Comparison of ENCODE assay signal across 16 cellular contexts in the genomic region with DNA sequence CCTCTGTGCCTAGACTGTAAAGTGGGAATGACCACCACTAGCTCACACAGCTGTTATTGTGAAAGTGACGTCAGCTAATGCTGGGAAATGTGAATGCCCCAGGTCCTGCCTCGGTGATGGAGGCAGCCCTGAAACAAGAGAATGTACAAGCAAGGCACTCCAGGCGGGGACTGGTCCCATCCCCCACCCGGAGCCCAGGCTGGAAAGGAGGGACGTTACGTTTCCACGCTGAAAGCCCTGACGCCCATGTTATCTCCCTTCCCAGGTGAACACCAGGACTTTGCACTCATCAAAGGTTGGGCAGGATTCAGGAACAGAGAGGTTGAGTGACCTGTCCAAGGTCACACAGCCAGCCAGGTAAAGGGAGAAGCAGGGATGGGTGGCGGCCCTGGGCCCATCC. TPM values are rescaled to one million over a fixed set of nuclear protein-coding genes. Genes with fewer than 3 reads are reported as not detected.
DNase-seq lines count a peak whose midpoint lies in the region; ATAC-seq and TF ChIP-seq lines count a peak whose summit lies in the region.
"Had no signal": no experiment of that assay in that cellular context is flagged by ENCODE, and none has a peak within 500 bp of the region (broad histone marks: within the 10 kb centered on the region; RNA-seq: fewer than 3 reads in every experiment).

No MANE protein-coding gene starts in this region.

- H2AFZ ChIP-seq in ACC112 (ENCODE audit: low read length, unreplicated experiment), result no peak overlapping the region
- no peak overlapping the region for H2AFZ ChIP-seq in GM23248

- H3K4me1 ChIP-seq in ACC112 (ENCODE audit: control insufficient read depth, insufficient read depth, low read length, unreplicated experiment), result no peaks in the 10 kb centered on the region
- H3K4me1 ChIP-seq in GM23248 (ENCODE audit: insufficient read depth), result no peaks in the 10 kb centered on the region

- peaks cover 30% of the 10 kb centered on the region for H3K27me3 Mint-ChIP-seq in brain

- H3K36me3 ChIP-seq in ACC112 (ENCODE audit: insufficient read depth, low read length) (no peaks in the 10 kb centered on the region), GM23248 (ENCODE audit: low read depth) (no peaks in the 10 kb centered on the region)

- peaks cover 13% of the 10 kb centered on the region; the same call in 1 of the 2 replicates for H3K27me3 ChIP-seq in ACC112 (ENCODE audit: insufficient read depth, low read length)
- H3K27me3 ChIP-seq in GM23248 (replicated peaks; ENCODE audit: insufficient read depth), result peaks cover 47% of the 10 kb centered on the region

- no peaks in the 10 kb centered on the region for H4K20me1 ChIP-seq in GM23248 (ENCODE audit: insufficient read depth)

- peaks cover 35% of the 10 kb centered on the region for H3K4me1 Mint-ChIP-seq in brain

- H3K9me3 Mint-ChIP-seq in brain, result peaks cover 5 to 30% (median 13%) of the 10 kb centered on the region in 5 experiments

- H3K27ac Mint-ChIP-seq in brain, result peak overlapping the region; percentile 67 to 94 (median 78)
- H3K27ac Mint-ChIP-seq: dendritic cell treated with granulocyte-macrophage colony-stimulating factor and Interleukin-4, amounts not matched to agents 40 ng/mL and 50 ng/mL, for 4 days had no signal

- DNase-seq in GM23248, result peak; percentile 23
- DNase-seq in mesenteric fat pad (ENCODE audit: low spot score), result peak; percentile 87
- DNase-seq in NK-92 treated with Interleukin-12 subunit alpha and Interleukin-12 subunit beta, amount 100 ng/mL, for 24 hours (lab: John Stamatoyannopoulos, UW), result no peak
- no peak for DNase-seq in EL
- DNase-seq: HCEC 1CT; kidney glomerular epithelial cell; NCI-H187 treated with DMSO at 0.1 percent for 48 hours; stimulated activated CD4-positive, alpha-beta T cell treated with anti-CD3 and anti-CD28 coated beads, Interleukin-12 subunit alpha, Interleukin-12 subunit beta, amount 100 ng/mL, for 4 hours; stimulated activated naive CD4-positive, alpha-beta T cell treated with Interleukin-2 at 50 U/mL for 16 hours; SW 1271 had no signal

- in situ Hi-C loops in GM23248 (cut with MboI), result no loop called here

- H3K79me2 ChIP-seq in ACC112 (ENCODE audit: control insufficient read depth, insufficient read depth, low read length, unreplicated experiment), result peaks cover 29% of the 10 kb centered on the region
- no peaks in the 10 kb centered on the region for H3K79me2 ChIP-seq in GM23248 (ENCODE audit: insufficient read depth)

- H3K9me2 ChIP-seq in GM23248 (ENCODE audit: insufficient read depth), result no peaks in the 10 kb centered on the region

- peaks cover 35% of the 10 kb centered on the region for H3K36me3 Mint-ChIP-seq in brain

- no peaks in the 10 kb centered on the region for H3F3A ChIP-seq in GM23248 (ENCODE audit: insufficient read depth)

- ATAC-seq in HG02623 (IDR thresholded peaks at IDR 0.05; ENCODE audit: unreplicated experiment) (no peak), HG03025 (IDR thresholded peaks at IDR 0.05; ENCODE audit: low FRiP score, unreplicated experiment) (no peak)

- no peak overlapping the region for H3K4me2 ChIP-seq in GM23248 (ENCODE audit: unreplicated experiment)

- H3K4me3 ChIP-seq in ACC112 (ENCODE audit: low read depth, low read length), result peak overlapping the region; percentile 84
- H3K4me3 ChIP-seq in GM23248, result no peak overlapping the region

- H3K9ac ChIP-seq in GM23248, result no peak overlapping the region

- peak overlapping the region; percentile 84 to 90 (median 86) for H3K4me3 Mint-ChIP-seq in brain
- H3K4me3 Mint-ChIP-seq: dendritic cell treated with granulocyte-macrophage colony-stimulating factor and Interleukin-4, amounts not matched to agents 40 ng/mL and 50 ng/mL, for 4 days had no signal

- 15 to 20% methylated on average over 9 of the region's 9 CpGs for WGBS in GM23248 (ENCODE audit: low coverage in 1 of 2, low lambda C conversion rate in 2 of 2, missing lambda C conversion rate in 2 of 2), 2 experiments

- no peak overlapping the region for H3K27ac ChIP-seq in ACC112 (ENCODE audit: low read depth, low read length)
- H3K27ac ChIP-seq in GM23248, result no peak overlapping the region
- H3K27ac ChIP-seq: HL-60 had no signal

- no peak for TF ChIP-seq CTCF in brain (conservative IDR thresholded peaks at IDR 0.05)

- H3K9me3 ChIP-seq in GM23248 (ENCODE audit: low read depth), result no peaks in the 10 kb centered on the region

RNA-seq across cellular contexts. Expression of a gene that starts 0.8 kb away (rescaled TPM):
- total RNA-seq in GM23248 (2014; rRNA removed; shearing (Covaris generic)), result not detected in 2 replicates
- not detected in 2 replicates for polyA plus RNA-seq in GM23248 (2016; fragmentation: Nextera tagmentation; extraction: Ambion mirVana)
- polyA plus RNA-seq in brain (ENCODE audit: insufficient read depth, low read depth, low replicate concordance), result 41.8 TPM
- 1.7 TPM for total RNA-seq in mesenteric fat pad

RNA-seq across cellular contexts. Expression of a gene that starts 30.3 kb away (rescaled TPM):
- total RNA-seq in GM23248 (2014; rRNA removed; shearing (Covaris generic)), result not detected in 2 replicates
- polyA plus RNA-seq in GM23248 (2016; fragmentation: Nextera tagmentation; extraction: Ambion mirVana) (not detected in 2 replicates), brain (ENCODE audit: insufficient read depth, low read depth, low replicate concordance) (0.24 TPM)
- total RNA-seq in mesenteric fat pad, result not detected

RNA-seq across cellular contexts. Expression of a gene that starts 49.4 kb away (rescaled TPM):
- 1.5 and 3.5 TPM in 2 replicates for total RNA-seq in GM23248 (2014; rRNA removed; shearing (Covaris generic))
- polyA plus RNA-seq in GM23248 (2016; fragmentation: Nextera tagmentation; extraction: Ambion mirVana) (2.0 and 2.1 TPM in 2 replicates), brain (ENCODE audit: insufficient read depth, low read depth, low replicate concordance) (0.90 TPM)
- total RNA-seq in mesenteric fat pad, result 1.3 TPM

Comparison
In these comparisons a context has a peak if more than half of its experiments do, and no peak if none do; other contexts are left out.
1. DNase-seq: peak in GM23248 (single experiment) and mesenteric fat pad (single experiment); none in NK-92 treated with Interleukin-12 subunit alpha and Interleukin-12 subunit beta, amount 100 ng/mL, for 24 hours (single experiment) and EL (single experiment).